ENCODE assay signal across 11 cellular contexts in genomic region chr9:18939943-18940342, GRCh38.
"Had no signal": no experiment of that assay in that cellular context is flagged by ENCODE, and none has a peak within 500 bp of the region (broad histone marks: within the 10 kb centered on the region; RNA-seq: fewer than 3 reads in every experiment).

No MANE protein-coding gene starts in this region.

- H3K9ac ChIP-seq: GM23248, KMS-11 had no signal

- H3K27ac Mint-ChIP-seq: HFFc6 had no signal

- DNase-seq: GM23248, GOT3, H7, HFFc6, IMR-90, KBM-7 had no signal

- H3K27ac ChIP-seq: GM23248, HL-60, KMS-11 had no signal

- FAIRE-seq: HTR-8/SVneo had no signal

- H3K9me3 ChIP-seq: HAP-1 had no signal

- H3K4me3 Mint-ChIP-seq: HFFc6 had no signal

- H2AFZ ChIP-seq: GM23248 had no signal

- H3K4me2 ChIP-seq: KMS-11 had no signal

- ATAC-seq: HCT116 had no signal

- H3K9me3 Mint-ChIP-seq: HFFc6 had no signal

- H3K4me1 ChIP-seq: HAP-1 had no signal

- H3K4me3 ChIP-seq: GM23248, HAP-1 had no signal

- H3K36me3 ChIP-seq: HAP-1 had no signal
